Comparison of ENCODE assay signal across 22 cellular contexts in genomic region chr17:72426321-72426720, GRCh38.
"Had no signal": no experiment of that assay in that cellular context is flagged by ENCODE, and none has a peak within 500 bp of the region (broad histone marks: within the 10 kb centered on the region; RNA-seq: fewer than 3 reads in every experiment).

No MANE protein-coding gene starts in this region.

- H3K4me3 ChIP-seq: body of pancreas, cardiac muscle cell, left ventricle myocardium inferior, pancreas, psoas muscle, right atrium auricular region had no signal

- DNase-seq: activated CD4-positive, alpha-beta memory T cell treated with anti-CD3 and anti-CD28 coated beads, Interleukin-2, amount 10 ng/mL, durations not matched to agents 7 days and 5 days; activated CD4-positive, alpha-beta T cell treated with anti-CD3 and anti-CD28 coated beads, Interleukin-2, amount 10 ng/mL, durations not matched to agents 24 days and 14 days; activated effector memory CD4-positive, alpha-beta T cell treated with anti-CD3 and anti-CD28 coated beads, Interleukin-2, amount 50 U/mL, for 16 hours; activated naive CD4-positive, alpha-beta T cell treated with anti-CD3 and anti-CD28 coated beads, Interleukin-2, amount 50 U/mL, for 16 hours; activated naive CD8-positive, alpha-beta T cell treated with anti-CD3 and anti-CD28 coated beads, Interleukin-2, amount 50 U/mL, for 24 hours; activated T-cell treated with anti-CD3 and anti-CD28 coated beads, Interleukin-2, amount 50 U/mL, for 72 hours; anterior cingulate cortex; body of pancreas; effector memory CD4-positive, alpha-beta T cell; foreskin melanocyte; left ventricle myocardium inferior; pancreas; psoas muscle; stimulated activated CD4-positive, alpha-beta T cell treated with anti-CD3 and anti-CD28 coated beads, Interleukin-12 subunit alpha, Interleukin-12 subunit beta, amount 100 ng/mL, for 4 hours; stimulated activated CD4-positive, alpha-beta T cell treated with anti-CD3 and anti-CD28 coated beads, Interleukin-4, amount 100 ng/mL, for 4 hours; stimulated activated naive CD8-positive, alpha-beta T cell treated with anti-CD3 and anti-CD28 coated beads, Interleukin-15, Interleukin-2, amounts not matched to agents 100 U/mL and 50 U/mL, for 24 hours; T-helper 17 cell had no signal

- H3K9me3 Mint-ChIP-seq: activated CD4-positive, alpha-beta memory T cell treated with anti-CD3 and anti-CD28 coated beads, Interleukin-2, amount 10 ng/mL, durations not matched to agents 7 days and 5 days; activated CD4-positive, alpha-beta T cell treated with anti-CD3 and anti-CD28 coated beads, Interleukin-2, amount 10 ng/mL, durations not matched to agents 24 days and 14 days; activated naive CD8-positive, alpha-beta T cell treated with anti-CD3 and anti-CD28 coated beads, Interleukin-2, amount 50 U/mL, for 24 hours; activated T-cell treated with anti-CD3 and anti-CD28 coated beads, Interleukin-2, amount 50 U/mL, for 72 hours; nephron had no signal

- H3K27me3 Mint-ChIP-seq: activated CD4-positive, alpha-beta memory T cell treated with anti-CD3 and anti-CD28 coated beads, Interleukin-2, amount 10 ng/mL, durations not matched to agents 7 days and 5 days; activated CD4-positive, alpha-beta T cell treated with anti-CD3 and anti-CD28 coated beads, Interleukin-2, amount 10 ng/mL, durations not matched to agents 24 days and 14 days; activated naive CD8-positive, alpha-beta T cell treated with anti-CD3 and anti-CD28 coated beads, Interleukin-2, amount 50 U/mL, for 24 hours had no signal

- ATAC-seq: activated naive CD8-positive, alpha-beta T cell treated with anti-CD3 and anti-CD28 coated beads, Interleukin-2, amount 50 U/mL, for 24 hours; activated T-cell treated with anti-CD3 and anti-CD28 coated beads, Interleukin-2, amount 50 U/mL, for 72 hours; body of pancreas; esophagus mucosa; pancreas; psoas muscle; stimulated activated naive CD8-positive, alpha-beta T cell treated with anti-CD3 and anti-CD28 coated beads, Interleukin-15, Interleukin-2, amounts not matched to agents 100 U/mL and 50 U/mL, for 24 hours; T-helper 17 cell had no signal

- H3K27ac Mint-ChIP-seq: activated CD4-positive, alpha-beta memory T cell treated with anti-CD3 and anti-CD28 coated beads, Interleukin-2, amount 10 ng/mL, durations not matched to agents 7 days and 5 days; activated CD4-positive, alpha-beta T cell treated with anti-CD3 and anti-CD28 coated beads, Interleukin-2, amount 10 ng/mL, durations not matched to agents 24 days and 14 days; activated naive CD8-positive, alpha-beta T cell treated with anti-CD3 and anti-CD28 coated beads, Interleukin-2, amount 50 U/mL, for 24 hours; activated T-cell treated with anti-CD3 and anti-CD28 coated beads, Interleukin-2, amount 50 U/mL, for 72 hours; T-helper 17 cell had no signal

- H3K27me3 ChIP-seq: body of pancreas, cardiac muscle cell, pancreas, right atrium auricular region had no signal

- FAIRE-seq: endothelial cell of umbilical vein, pancreas had no signal

- H3K9me3 ChIP-seq: body of pancreas, left ventricle myocardium inferior, pancreas, psoas muscle, right atrium auricular region had no signal

- H3K36me3 ChIP-seq: cardiac muscle cell, left ventricle myocardium inferior, pancreas, right atrium auricular region had no signal

- H3K4me3 Mint-ChIP-seq: activated CD4-positive, alpha-beta memory T cell treated with anti-CD3 and anti-CD28 coated beads, Interleukin-2, amount 10 ng/mL, durations not matched to agents 7 days and 5 days; activated CD4-positive, alpha-beta T cell treated with anti-CD3 and anti-CD28 coated beads, Interleukin-2, amount 10 ng/mL, durations not matched to agents 24 days and 14 days; activated naive CD8-positive, alpha-beta T cell treated with anti-CD3 and anti-CD28 coated beads, Interleukin-2, amount 50 U/mL, for 24 hours; activated T-cell treated with anti-CD3 and anti-CD28 coated beads, Interleukin-2, amount 50 U/mL, for 72 hours; nephron; T-helper 17 cell had no signal

- H3K27ac ChIP-seq: body of pancreas, cardiac muscle cell, left ventricle myocardium inferior, psoas muscle, right atrium auricular region had no signal
